16 cellular contexts compared by ENCODE assay signal in the genomic region with DNA sequence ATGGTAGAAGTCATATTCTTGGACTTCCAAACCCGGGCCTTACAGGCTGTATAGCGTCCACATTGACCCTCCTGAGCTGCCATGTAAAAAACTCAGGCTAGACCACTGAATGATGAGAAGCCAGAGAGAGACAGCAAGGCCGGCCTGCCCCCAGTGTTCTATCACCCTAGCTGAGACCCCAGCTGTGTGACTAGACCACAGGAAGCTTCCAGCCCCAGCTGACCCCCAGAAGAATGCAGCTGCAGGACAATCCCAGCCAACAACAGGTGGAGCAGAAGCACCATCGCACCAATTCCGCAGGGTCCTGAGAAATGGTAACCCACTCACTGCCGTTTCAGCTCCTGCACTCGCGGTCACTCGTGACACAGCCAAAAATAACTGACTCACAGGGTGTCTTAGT. TPM values are rescaled to one million over a fixed set of nuclear protein-coding genes. Genes with fewer than 3 reads are reported as not detected.
DNase-seq lines count a peak whose midpoint lies in the region; ATAC-seq and TF ChIP-seq lines count a peak whose summit lies in the region.
"Had no signal": no experiment of that assay in that cellular context is flagged by ENCODE, and none has a peak within 500 bp of the region (broad histone marks: within the 10 kb centered on the region; RNA-seq: fewer than 3 reads in every experiment).

No MANE protein-coding gene starts in this region.

- H3K4me3 Mint-ChIP-seq in CD4-positive, alpha-beta T cell, result no peak overlapping the region
- H3K4me3 Mint-ChIP-seq in neural progenitor cell, result no peak overlapping the region

- H3K4me2 ChIP-seq in neural progenitor cell, result no peak overlapping the region

- H3K9me3 ChIP-seq in CD4-positive, alpha-beta T cell (ENCODE audit: control insufficient read depth, low read length), result no peaks in the 10 kb centered on the region
- H3K9me3 ChIP-seq in SJCRH30 (replicated peaks), result no peaks in the 10 kb centered on the region
- no peaks in the 10 kb centered on the region for H3K9me3 ChIP-seq in neutrophil
- H3K9me3 ChIP-seq in neural progenitor cell (ENCODE audit: low read depth), result no peaks in the 10 kb centered on the region

- H3K36me3 ChIP-seq in SJCRH30 (no peaks in the 10 kb centered on the region), neutrophil (no peaks in the 10 kb centered on the region), neural progenitor cell (no peaks in the 10 kb centered on the region)

- no peaks in the 10 kb centered on the region for H3K36me3 Mint-ChIP-seq in CD4-positive, alpha-beta T cell (ENCODE audit: low read depth)
- no peaks in the 10 kb centered on the region for H3K36me3 Mint-ChIP-seq in neural progenitor cell

- no peak overlapping the region for H3K9ac ChIP-seq in neural progenitor cell

- DNase-seq in CD4-positive, alpha-beta T cell, result no peak
- DNase-seq in SJCRH30 (peak; percentile 50 to 55), left lobe of liver (ENCODE audit: low spot score) (peak; percentile 36), SIG-M5 treated with dmso at 0.1 percent for 504 hours (lab: John Stamatoyannopoulos, UW; ENCODE audit: unreplicated experiment) (no peak), neural progenitor cell (ENCODE audit: low spot score) (no peak), activated T-cell treated with anti-CD3 and anti-CD28 coated beads for 4 hours (no peak), H4 (ENCODE audit: low spot score) (no peak)
- DNase-seq: C1 segment of cervical spinal cord, DMS79, GOT3, KBM-7, NCI-H1105 treated with DMSO at 0.1 percent for 48 hours, NCI-H1694, NCI-H2081 treated with DMSO at 0.1 percent for 48 hours had no signal

- no peaks in the 10 kb centered on the region for H3K9me3 Mint-ChIP-seq in CD4-positive, alpha-beta T cell
- peaks cover 2% of the 10 kb centered on the region for H3K9me3 Mint-ChIP-seq in neural progenitor cell

- H3K27ac Mint-ChIP-seq in CD4-positive, alpha-beta T cell, result peak overlapping the region; percentile 75
- H3K27ac Mint-ChIP-seq in neural progenitor cell, result no peak overlapping the region

- intact Hi-C loops in CD4-positive, alpha-beta T cell (cut with DNase I, micrococcal nuclease), result loop anchor here in 1 of 2 experiments (5.0 kb wide), 2 partner anchors 45 to 520 kb away; partner anchors contain the start of genes CUL4A and PCID2

- H3K27ac ChIP-seq in CD4-positive, alpha-beta T cell (ENCODE audit: low read depth, low read length), result no peak overlapping the region
- H3K27ac ChIP-seq in SJCRH30 (no peak overlapping the region), neutrophil (peak overlapping the region; percentile 97), neural progenitor cell (no peak overlapping the region)

- H3F3A ChIP-seq in neural progenitor cell (ENCODE audit: low read depth), result peaks cover 37% of the 10 kb centered on the region

- POLR2A ChIA-PET in CD4-positive, alpha-beta T cell (lab: Charles Lee), result no interaction called here

- peaks cover 10% of the 10 kb centered on the region for H4K20me1 ChIP-seq in neural progenitor cell (ENCODE audit: low read depth)

- H3K79me2 ChIP-seq in neural progenitor cell (ENCODE audit: low read depth), result peaks cover 16% of the 10 kb centered on the region

- CTCF ChIA-PET in CD4-positive, alpha-beta T cell (lab: Charles Lee), result no interaction called here

- no peak for TF ChIP-seq CTCF in CD4-positive, alpha-beta T cell (IDR thresholded peaks at IDR 0.05)
- TF ChIP-seq CTCF in neutrophil (IDR thresholded peaks at IDR 0.05), result no peak
- no peak for TF ChIP-seq CTCF in neural progenitor cell (IDR thresholded peaks at IDR 0.05)

- no peaks in the 10 kb centered on the region for H3K27me3 Mint-ChIP-seq in CD4-positive, alpha-beta T cell
- H3K27me3 Mint-ChIP-seq in neural progenitor cell (ENCODE audit: insufficient read depth, low read depth), result peaks cover 14% of the 10 kb centered on the region

- no peak for ATAC-seq in CD4-positive, alpha-beta T cell (ENCODE audit: poor library complexity)
- ATAC-seq in left lobe of liver, result no peak
- ATAC-seq: Panc1 had no signal

- H2AFZ ChIP-seq in neural progenitor cell (replicated peaks), result no peak overlapping the region

- H3K4me1 ChIP-seq in SJCRH30 (peaks cover 18% of the 10 kb centered on the region), neutrophil (ENCODE audit: control insufficient read depth in 1 of 2, insufficient read depth in 1 of 2, low read depth in 1 of 2, low read length in 1 of 2) (peaks cover 33 to 36% of the 10 kb centered on the region in 2 experiments), neural progenitor cell (peaks cover 13% of the 10 kb centered on the region)

- H3K4me3 ChIP-seq in SJCRH30 (no peak overlapping the region), neutrophil (ENCODE audit: low read depth in 1 of 2, low read length in 1 of 2) (no peak overlapping the region), neural progenitor cell (no peak overlapping the region)

- H3K27me3 ChIP-seq in CD4-positive, alpha-beta T cell (ENCODE audit: control insufficient read depth, insufficient read depth, low read length), result no peaks in the 10 kb centered on the region
- H3K27me3 ChIP-seq in SJCRH30 (no peaks in the 10 kb centered on the region), neutrophil (no peaks in the 10 kb centered on the region), neural progenitor cell (peaks cover 5% of the 10 kb centered on the region)

- H3K4me1 Mint-ChIP-seq in CD4-positive, alpha-beta T cell (ENCODE audit: low read depth), result peaks cover 35% of the 10 kb centered on the region
- H3K4me1 Mint-ChIP-seq in neural progenitor cell, result peaks cover 21% of the 10 kb centered on the region

RNA-seq across cellular contexts. Expression of gene ATP11A, which starts 2.9 kb away (rescaled TPM):
- total RNA-seq in CD4-positive, alpha-beta T cell, result 10 to 100 TPM; 56.7 to 66.8 TPM
- 13.1 and 14.2 TPM in 2 replicates for total RNA-seq in SJCRH30 (2014; rRNA removed; shearing (Covaris generic))
- total RNA-seq in left lobe of liver, result 36.0 TPM
- 12.6 and 17.6 TPM in 2 replicates for total RNA-seq in neural progenitor cell (ENCODE audit: low replicate concordance)
- total RNA-seq in H4 (2014; rRNA removed; shearing (Covaris generic)), result 3.0 and 3.2 TPM in 2 replicates

Comparison
In these comparisons a context has a peak if more than half of its experiments do, and no peak if none do; other contexts are left out.
1. DNase-seq: peak in SJCRH30 (2 of 2) and left lobe of liver (single experiment); none in CD4-positive, alpha-beta T cell (0 of 10), SIG-M5 treated with dmso at 0.1 percent for 504 hours (single experiment), neural progenitor cell (single experiment), activated T-cell treated with anti-CD3 and anti-CD28 coated beads for 4 hours (single experiment) and H4 (single experiment).